In the genomic region with DNA sequence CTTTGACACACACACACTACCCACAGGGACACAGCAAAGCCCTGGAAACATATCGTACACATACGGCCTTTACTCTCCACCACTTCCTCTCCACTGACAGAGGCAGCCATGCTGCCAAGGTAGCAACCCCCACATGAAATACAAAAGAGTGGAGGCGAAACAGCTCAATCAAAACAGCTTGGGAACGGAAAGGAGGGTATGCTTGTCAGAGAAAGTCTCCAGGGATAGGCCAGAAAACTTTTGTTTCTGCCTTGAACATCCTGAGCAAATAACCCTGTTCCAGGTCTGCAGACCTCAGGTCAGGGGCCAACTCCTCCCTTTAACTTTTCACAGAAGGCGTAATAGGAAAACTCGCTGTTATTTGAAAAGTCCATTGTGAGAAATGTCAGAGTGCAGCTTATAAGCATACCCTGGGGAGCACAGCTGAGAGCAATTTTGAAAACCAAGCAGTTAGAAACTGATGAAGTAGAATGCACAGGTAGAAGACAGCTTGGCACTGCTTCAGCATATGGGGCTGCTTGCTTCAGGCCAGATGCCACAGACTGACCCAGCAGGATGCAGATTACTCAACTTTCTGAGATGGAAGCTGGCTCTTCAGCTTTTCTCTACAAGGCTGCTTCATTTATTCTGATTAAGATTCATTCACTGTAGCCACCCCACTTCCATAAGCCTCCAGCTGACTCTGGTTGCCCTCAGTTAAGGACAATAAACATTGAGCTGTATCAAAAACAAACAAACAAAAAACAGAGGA, we compare ENCODE assay signal across 8 cellular contexts. TPM values are rescaled to one million over a fixed set of nuclear protein-coding genes. Genes with fewer than 3 reads are reported as not detected.
A peak's percentile ranks its signal among the peaks of the same experiment; 100 is the strongest.
DNase-seq lines count a peak whose midpoint lies in the region; ATAC-seq, FAIRE-seq and TF ChIP-seq lines count a peak whose summit lies in the region.

No MANE protein-coding gene starts in this region.

- no peak overlapping the region for H3K4me3 ChIP-seq in bronchial epithelial cell (ENCODE audit: low read depth, low read length)
- H3K4me3 ChIP-seq in neural cell (ENCODE audit: low read length), result no peak overlapping the region

- H3K9me3 ChIP-seq in neural cell (ENCODE audit: low read length), result no peaks in the 10 kb centered on the region

- TF ChIP-seq CTCF in bronchial epithelial cell (IDR thresholded peaks at IDR 0.05; ENCODE audit: insufficient read depth, low read length, severe bottlenecking) (no peak), neural cell (IDR thresholded peaks at IDR 0.05; ENCODE audit: poor library complexity, severe bottlenecking) (no peak), RWPE1 (conservative IDR thresholded peaks at IDR 0.05; ENCODE audit: low read depth) (no peak)

- H3K36me3 ChIP-seq in bronchial epithelial cell (ENCODE audit: control insufficient read depth, insufficient read depth, low read length) (no peaks in the 10 kb centered on the region), neural cell (ENCODE audit: insufficient read depth, low read length) (no peaks in the 10 kb centered on the region)

- H3K27ac ChIP-seq in neural cell (ENCODE audit: low read length) (peak overlapping the region; percentile 2), RWPE1 (no peak overlapping the region)

- H3K4me2 ChIP-seq in neural cell (ENCODE audit: low read length), result no peak overlapping the region

- DNase-seq in activated CD4-positive, alpha-beta T cell treated with anti-CD3 and anti-CD28 coated beads for 48 hours, result peak; percentile 28
- DNase-seq in activated CD4-positive, alpha-beta T cell treated with anti-CD3 and anti-CD28 coated beads, Interleukin-2, amount 50 U/mL, for 48 hours, result no peak
- peak; percentile 61 for DNase-seq in NCI-H2171 (lab: John Stamatoyannopoulos, UW)
- peak; percentile 32 for DNase-seq in bronchial epithelial cell (ENCODE audit: low read depth)
- no peak for DNase-seq in stimulated activated CD4-positive, alpha-beta T cell treated with anti-CD3 and anti-CD28 coated beads, Interleukin-2, amount 100 ng/mL, for 24 hours
- no peak for DNase-seq in RWPE1 (ENCODE audit: low spot score)

- ATAC-seq in GM21515 (IDR thresholded peaks at IDR 0.05; ENCODE audit: unreplicated experiment), result no peak

- no peak for TF ChIP-seq EP300 in neural cell (conservative IDR thresholded peaks at IDR 0.05; ENCODE audit: poor library complexity, severe bottlenecking)

- peaks cover 4% of the 10 kb centered on the region for H3K79me2 ChIP-seq in neural cell (replicated peaks; ENCODE audit: insufficient read depth, low read length)

- H3K27me3 ChIP-seq in bronchial epithelial cell (ENCODE audit: control insufficient read depth, insufficient read depth, low read length) (no peaks in the 10 kb centered on the region), neural cell (ENCODE audit: insufficient read depth, low read depth, low read length) (no peaks in the 10 kb centered on the region)

- FAIRE-seq in bronchial epithelial cell (lab: Jason Lieb, UNC), result no peak

- POLR2A ChIA-PET in RWPE1 (lab: Yijun Ruan, JAX; ENCODE audit: low non-redundant PET), result no interaction called here

- H3K9me2 ChIP-seq in neural cell (ENCODE audit: insufficient read depth, low read length), result no peaks in the 10 kb centered on the region

- H2AFZ ChIP-seq in neural cell (ENCODE audit: low read depth, low read length), result no peak overlapping the region

- H3K9ac ChIP-seq in neural cell (ENCODE audit: low read length), result no peak overlapping the region

- no peaks in the 10 kb centered on the region for H3F3A ChIP-seq in neural cell (ENCODE audit: insufficient read depth, low read length, poor library complexity, severe bottlenecking)

- H4K20me1 ChIP-seq in neural cell (ENCODE audit: insufficient read depth), result no peaks in the 10 kb centered on the region

- CTCF ChIA-PET in RWPE1 (lab: Yijun Ruan, JAX), result interaction anchor here (0.9 to 1.4 kb wide), 2 partner anchors 17 to 88 kb away, joined by 3 to 4 read pairs; no protein-coding TSS in a partner anchor

- no peak for TF ChIP-seq RAD21 in neural cell (conservative IDR thresholded peaks at IDR 0.05)

TF ChIP-seq in neural cell, 6 proteins besides CTCF, POLR2A, EP300 and RAD21:
- TF ChIP-seq, protein P1, sequence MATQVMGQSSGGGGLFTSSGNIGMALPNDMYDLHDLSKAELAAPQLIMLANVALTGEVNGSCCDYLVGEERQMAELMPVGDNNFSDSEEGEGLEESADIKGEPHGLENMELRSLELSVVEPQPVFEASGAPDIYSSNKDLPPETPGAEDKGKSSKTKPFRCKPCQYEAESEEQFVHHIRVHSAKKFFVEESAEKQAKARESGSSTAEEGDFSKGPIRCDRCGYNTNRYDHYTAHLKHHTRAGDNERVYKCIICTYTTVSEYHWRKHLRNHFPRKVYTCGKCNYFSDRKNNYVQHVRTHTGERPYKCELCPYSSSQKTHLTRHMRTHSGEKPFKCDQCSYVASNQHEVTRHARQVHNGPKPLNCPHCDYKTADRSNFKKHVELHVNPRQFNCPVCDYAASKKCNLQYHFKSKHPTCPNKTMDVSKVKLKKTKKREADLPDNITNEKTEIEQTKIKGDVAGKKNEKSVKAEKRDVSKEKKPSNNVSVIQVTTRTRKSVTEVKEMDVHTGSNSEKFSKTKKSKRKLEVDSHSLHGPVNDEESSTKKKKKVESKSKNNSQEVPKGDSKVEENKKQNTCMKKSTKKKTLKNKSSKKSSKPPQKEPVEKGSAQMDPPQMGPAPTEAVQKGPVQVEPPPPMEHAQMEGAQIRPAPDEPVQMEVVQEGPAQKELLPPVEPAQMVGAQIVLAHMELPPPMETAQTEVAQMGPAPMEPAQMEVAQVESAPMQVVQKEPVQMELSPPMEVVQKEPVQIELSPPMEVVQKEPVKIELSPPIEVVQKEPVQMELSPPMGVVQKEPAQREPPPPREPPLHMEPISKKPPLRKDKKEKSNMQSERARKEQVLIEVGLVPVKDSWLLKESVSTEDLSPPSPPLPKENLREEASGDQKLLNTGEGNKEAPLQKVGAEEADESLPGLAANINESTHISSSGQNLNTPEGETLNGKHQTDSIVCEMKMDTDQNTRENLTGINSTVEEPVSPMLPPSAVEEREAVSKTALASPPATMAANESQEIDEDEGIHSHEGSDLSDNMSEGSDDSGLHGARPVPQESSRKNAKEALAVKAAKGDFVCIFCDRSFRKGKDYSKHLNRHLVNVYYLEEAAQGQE (IDR thresholded peaks at IDR 0.05; ENCODE audit: borderline replicate concordance), result no peak
- no peak for TF ChIP-seq EZH2 (IDR thresholded peaks at IDR 0.05; ENCODE audit: borderline replicate concordance, insufficient read depth, low read length, poor library complexity, severe bottlenecking)
- TF ChIP-seq TAF1 (IDR thresholded peaks at IDR 0.05; ENCODE audit: low read depth), result no peak
- no peak for TF ChIP-seq POLR2AphosphoS5 (IDR thresholded peaks at IDR 0.05)
- no peak for TF ChIP-seq SMC3 (conservative IDR thresholded peaks at IDR 0.05; ENCODE audit: poor library complexity)
- no peak for TF ChIP-seq MXI1 (conservative IDR thresholded peaks at IDR 0.05; ENCODE audit: poor library complexity, severe bottlenecking)

RNA-seq across cellular contexts. Expression of a gene that starts 18.0 kb away (rescaled TPM):
- total RNA-seq in bronchial epithelial cell, result 26.6 and 30.5 TPM in 2 replicates
- polyA plus RNA-seq in neural cell, result 38.1 and 46.3 TPM in 2 replicates
- 63.5 and 84.3 TPM in 2 replicates for polyA minus RNA-seq in neural cell

RNA-seq across cellular contexts. Expression of a gene that starts 18.4 kb away (rescaled TPM):
- 8.7 and 10.0 TPM in 2 replicates for total RNA-seq in bronchial epithelial cell
- polyA plus RNA-seq in neural cell, result 66.1 and 73.5 TPM in 2 replicates
- polyA minus RNA-seq in neural cell, result 74.0 and 76.9 TPM in 2 replicates

RNA-seq across cellular contexts. Expression of a gene that starts 33.9 kb away (rescaled TPM):
- under 0.01 and 0.13 TPM in 2 replicates for total RNA-seq in bronchial epithelial cell
- polyA plus RNA-seq in neural cell, result 7.0 and 7.6 TPM in 2 replicates
- polyA minus RNA-seq in neural cell, result 0.97 and 1.9 TPM in 2 replicates

Comparison
In these comparisons a context has a peak if more than half of its experiments do, and no peak if none do; other contexts are left out.
1. DNase-seq: peak in activated CD4-positive, alpha-beta T cell treated with anti-CD3 and anti-CD28 coated beads for 48 hours (single experiment), NCI-H2171 (single experiment) and bronchial epithelial cell (single experiment); none in activated CD4-positive, alpha-beta T cell treated with anti-CD3 and anti-CD28 coated beads, Interleukin-2, amount 50 U/mL, for 48 hours (0 of 2), stimulated activated CD4-positive, alpha-beta T cell treated with anti-CD3 and anti-CD28 coated beads, Interleukin-2, amount 100 ng/mL, for 24 hours (0 of 2) and RWPE1 (single experiment).